2 cellular contexts compared by ENCODE assay signal in genomic region chr1:39023140-39023539, GRCh38.
TF ChIP-seq lines count a peak whose summit lies in the region.

No MANE protein-coding gene starts in this region.

TF ChIP-seq in HepG2, 621 proteins besides CTCF, POLR2A, EP300 and RAD21:
- TF ChIP-seq ATRX (CRISPR knock-in tag; IDR thresholded peaks at IDR 0.05; ENCODE audit: borderline replicate concordance) (no peak), E2F2 (CRISPR knock-in tag; IDR thresholded peaks at IDR 0.05; ENCODE audit: borderline replicate concordance) (no peak), ZNF644 (CRISPR knock-in tag; IDR thresholded peaks at IDR 0.05; ENCODE audit: low read depth) (0 out of 2 replicates have a peak, but pooled peaks have one; percentile 13), NONO (IDR thresholded peaks at IDR 0.05) (no peak), NONO (CRISPR knock-in tag; conservative IDR thresholded peaks at IDR 0.05) (no peak), SOX5 (CRISPR knock-in tag; IDR thresholded peaks at IDR 0.05; ENCODE audit: borderline replicate concordance) (0 out of 2 replicates have a peak, but pooled peaks have one; percentile 12), TFAP4 (IDR thresholded peaks at IDR 0.05; ENCODE audit: borderline replicate concordance, low read depth) (no peak)
TF ChIP-seq in HepG2: peak in this region for 2.

TF ChIP-seq in HEK293, 187 proteins besides CTCF, POLR2A, EP300 and RAD21:
- TF ChIP-seq REPIN1 (tag by site-specific recombination; IDR thresholded peaks at IDR 0.05; ENCODE audit: low read depth), result no peak
- no peak for TF ChIP-seq ZNF514 (tag by site-specific recombination; IDR thresholded peaks at IDR 0.05)
- no peak for TF ChIP-seq HIC1 (tag by site-specific recombination; IDR thresholded peaks at IDR 0.05)
- TF ChIP-seq TRIM28 (IDR thresholded peaks at IDR 0.05; ENCODE audit: borderline replicate concordance, low read length), result no peak
- peak; percentile 73 for TF ChIP-seq SETDB1 (IDR thresholded peaks at IDR 0.05; ENCODE audit: insufficient read length, low read length)
- TF ChIP-seq PRDM1 (tag by site-specific recombination; IDR thresholded peaks at IDR 0.05), result 0 out of 2 replicates have a peak, but pooled peaks have one; percentile 9
- TF ChIP-seq SALL2 (tag by site-specific recombination; IDR thresholded peaks at IDR 0.05; ENCODE audit: borderline replicate concordance), result no peak
- no peak for TF ChIP-seq ZNF398 (tag by site-specific recombination; IDR thresholded peaks at IDR 0.05)
- TF ChIP-seq BCL6B (tag by site-specific recombination; IDR thresholded peaks at IDR 0.05), result no peak
- TF ChIP-seq IKZF3 (tag by site-specific recombination; IDR thresholded peaks at IDR 0.05), result no peak
- TF ChIP-seq ZNF596 (tag by site-specific recombination; IDR thresholded peaks at IDR 0.05), result no peak
